Comparison of ENCODE assay signal across 8 cellular contexts in the genomic region with DNA sequence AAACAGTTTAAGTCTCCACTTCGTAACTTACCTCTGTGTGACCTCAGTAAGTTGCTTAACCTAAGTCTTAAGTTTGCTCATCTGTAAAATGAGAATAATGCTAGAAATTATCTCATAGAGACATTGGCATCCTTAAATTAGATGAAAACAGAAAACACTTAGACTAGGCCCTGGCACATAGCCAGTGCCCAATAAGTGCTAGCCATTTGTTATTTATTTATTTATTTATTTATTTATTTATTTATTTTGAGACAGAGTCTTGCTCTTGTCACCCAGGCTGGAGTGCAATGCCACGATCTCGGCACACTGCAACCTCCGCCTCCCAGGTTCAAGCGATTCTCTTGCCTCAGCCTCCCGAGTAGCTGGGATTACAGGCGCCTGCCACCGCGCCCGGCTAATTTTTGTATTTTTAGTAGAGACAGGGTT. TPM values are rescaled to one million over a fixed set of nuclear protein-coding genes. Genes with fewer than 3 reads are reported as not detected.
A peak's percentile ranks its signal among the peaks of the same experiment; 100 is the strongest.
DNase-seq lines count a peak whose midpoint lies in the region; ATAC-seq and TF ChIP-seq lines count a peak whose summit lies in the region.
"Not testable (repeated sequence)": the region's sequence is repeated elsewhere in the genome, so short reads cannot be mapped to it uniquely, and the experiment has no call there.

No MANE protein-coding gene starts in this region.

- not testable (repeated sequence) for DNase-seq in T-helper 2 cell treated with Interferon-gamma antibody and Interleukin-4, amounts not matched to agents 5 μg/mL and 100 μg/mL, for 36 hours (ENCODE audit: low spot score); activated naive CD8-positive, alpha-beta T cell treated with anti-CD3 and anti-CD28 coated beads for 36 hours; heart left ventricle; smooth muscle cell (lab: John Stamatoyannopoulos, UW; ENCODE audit: unreplicated experiment); upper lobe of right lung

- POLR2A ChIA-PET in HEK293 (lab: Yijun Ruan, JAX): interaction anchor here (1.4 kb wide), 1 partner anchor 24 kb away, joined by 4 read pairs; no protein-coding TSS in a partner anchor

- not testable (repeated sequence) for ATAC-seq in heart left ventricle, upper lobe of right lung

- H3K36me3 Mint-ChIP-seq in T-helper 2 cell treated with Interferon-gamma antibody and Interleukin-4, amounts not matched to agents 5 μg/mL and 100 μg/mL, for 36 hours (ENCODE audit: low read depth): peaks cover 47% of the 10 kb centered on the region
- H3K36me3 Mint-ChIP-seq in activated naive CD8-positive, alpha-beta T cell treated with anti-CD3 and anti-CD28 coated beads for 36 hours: peaks cover 39% of the 10 kb centered on the region
- peaks cover 60% of the 10 kb centered on the region for H3K36me3 Mint-ChIP-seq in dendritic cell treated with granulocyte-macrophage colony-stimulating factor and Interleukin-4, amounts not matched to agents 40 ng/mL and 50 ng/mL, for 4 days (ENCODE audit: low read depth)
- H3K36me3 Mint-ChIP-seq in nephron (ENCODE audit: low read depth): not testable (repeated sequence)

- peak overlapping the region; percentile 99 for H3K4me2 ChIP-seq in smooth muscle cell

- peaks cover 68% of the 10 kb centered on the region for H4K20me1 ChIP-seq in smooth muscle cell (ENCODE audit: low read depth)

- H2AFZ ChIP-seq in smooth muscle cell (ENCODE audit: low read depth): not testable (repeated sequence)

- not testable (repeated sequence) for TF ChIP-seq POLR2A in heart left ventricle (IDR thresholded peaks at IDR 0.05)

- not testable (repeated sequence) for H3K27ac ChIP-seq in HEK293 (ENCODE audit: extremely low read depth, low read depth, low read length)
- peak overlapping the region in 11 of 12 donors; percentile 79 to 100 (median 100) for H3K27ac ChIP-seq in heart left ventricle
- H3K27ac ChIP-seq in smooth muscle cell (ENCODE audit: low read depth): peak overlapping the region; percentile 95
- peak overlapping the region; percentile 99 for H3K27ac ChIP-seq in upper lobe of right lung

- peak overlapping the region; percentile 83 for H3K4me3 Mint-ChIP-seq in T-helper 2 cell treated with Interferon-gamma antibody and Interleukin-4, amounts not matched to agents 5 μg/mL and 100 μg/mL, for 36 hours
- H3K4me3 Mint-ChIP-seq in activated naive CD8-positive, alpha-beta T cell treated with anti-CD3 and anti-CD28 coated beads for 36 hours: peak overlapping the region; percentile 93
- not testable (repeated sequence) for H3K4me3 Mint-ChIP-seq in dendritic cell treated with granulocyte-macrophage colony-stimulating factor and Interleukin-4, amounts not matched to agents 40 ng/mL and 50 ng/mL, for 4 days
- peak overlapping the region; percentile 91 to 94 (median 93) for H3K4me3 Mint-ChIP-seq in nephron

- 75 to 84% (median 76%) methylated on average over 10 of the region's 10 CpGs for WGBS in heart left ventricle, 4 donors
- 97% methylated on average over 10 of the region's 10 CpGs for WGBS in smooth muscle cell (ENCODE audit: low lambda C conversion rate)

- not testable (repeated sequence) for H3K9me3 Mint-ChIP-seq in T-helper 2 cell treated with Interferon-gamma antibody and Interleukin-4, amounts not matched to agents 5 μg/mL and 100 μg/mL, for 36 hours; activated naive CD8-positive, alpha-beta T cell treated with anti-CD3 and anti-CD28 coated beads for 36 hours; dendritic cell treated with granulocyte-macrophage colony-stimulating factor and Interleukin-4, amounts not matched to agents 40 ng/mL and 50 ng/mL, for 4 days; nephron

- H3K9me3 ChIP-seq in HEK293 (ENCODE audit: control insufficient read depth, insufficient read depth, low read depth, low read length); heart left ventricle; smooth muscle cell (replicated peaks; ENCODE audit: low read depth); upper lobe of right lung: not testable (repeated sequence)

- H3K27me3 ChIP-seq in heart left ventricle; smooth muscle cell (ENCODE audit: low read depth); upper lobe of right lung: not testable (repeated sequence)

- peaks cover 59% of the 10 kb centered on the region for H3K4me1 Mint-ChIP-seq in T-helper 2 cell treated with Interferon-gamma antibody and Interleukin-4, amounts not matched to agents 5 μg/mL and 100 μg/mL, for 36 hours (ENCODE audit: low read depth)
- H3K4me1 Mint-ChIP-seq in activated naive CD8-positive, alpha-beta T cell treated with anti-CD3 and anti-CD28 coated beads for 36 hours: peaks cover 61% of the 10 kb centered on the region
- H3K4me1 Mint-ChIP-seq in dendritic cell treated with granulocyte-macrophage colony-stimulating factor and Interleukin-4, amounts not matched to agents 40 ng/mL and 50 ng/mL, for 4 days (ENCODE audit: low read depth): peaks cover 75% of the 10 kb centered on the region
- H3K4me1 Mint-ChIP-seq in nephron: peaks cover 63% of the 10 kb centered on the region

- H3K4me1 ChIP-seq in HEK293 (ENCODE audit: control insufficient read depth, insufficient read depth, low read length): not testable (repeated sequence)
- H3K4me1 ChIP-seq in heart left ventricle (peaks cover 32 to 78% (median 71%) of the 10 kb centered on the region in 12 donors), smooth muscle cell (ENCODE audit: low read depth) (peaks cover 40% of the 10 kb centered on the region), upper lobe of right lung (peaks cover 75% of the 10 kb centered on the region)

- H3K4me3 ChIP-seq in HEK293 (ENCODE audit: low read depth, low read length); smooth muscle cell: not testable (repeated sequence)
- peak overlapping the region in 9 of 12 donors; percentile 8 to 100 (median 97) for H3K4me3 ChIP-seq in heart left ventricle
- peak overlapping the region; percentile 97 for H3K4me3 ChIP-seq in upper lobe of right lung

- CTCF ChIA-PET in HEK293 (lab: Yijun Ruan, JAX): interaction anchor here (1.0 to 2.3 kb wide), 3 partner anchors 9 to 127 kb away, joined by 3 to 12 read pairs (median 8); a partner anchor contains a TSS

- peaks cover 0 to 49% of the 10 kb centered on the region in 2 experiments; a peak in 1 of 3 replicates for H3K36me3 ChIP-seq in HEK293 (ENCODE audit: control insufficient read depth in 2 of 2, insufficient read depth in 1 of 2, low read length in 2 of 2)
- not testable (repeated sequence) for H3K36me3 ChIP-seq in heart left ventricle; smooth muscle cell (ENCODE audit: low read depth); upper lobe of right lung

- H3K27ac Mint-ChIP-seq in T-helper 2 cell treated with Interferon-gamma antibody and Interleukin-4, amounts not matched to agents 5 μg/mL and 100 μg/mL, for 36 hours: peak overlapping the region; percentile 91
- peak overlapping the region; percentile 93 for H3K27ac Mint-ChIP-seq in activated naive CD8-positive, alpha-beta T cell treated with anti-CD3 and anti-CD28 coated beads for 36 hours
- H3K27ac Mint-ChIP-seq in dendritic cell treated with granulocyte-macrophage colony-stimulating factor and Interleukin-4, amounts not matched to agents 40 ng/mL and 50 ng/mL, for 4 days: peak overlapping the region; percentile 89
- H3K27ac Mint-ChIP-seq in nephron: peak overlapping the region; percentile 93 to 98 (median 98)

- TF ChIP-seq CTCF in HEK293 (tag by site-specific recombination; IDR thresholded peaks at IDR 0.05); heart left ventricle (IDR thresholded peaks at IDR 0.05); nephron (IDR thresholded peaks at IDR 0.05; ENCODE audit: unreplicated experiment in 3 of 3); smooth muscle cell (IDR thresholded peaks at IDR 0.05; ENCODE audit: borderline replicate concordance, insufficient read depth, poor library complexity, severe bottlenecking); upper lobe of right lung (IDR thresholded peaks at IDR 0.05): not testable (repeated sequence)

- H3K27me3 Mint-ChIP-seq in T-helper 2 cell treated with Interferon-gamma antibody and Interleukin-4, amounts not matched to agents 5 μg/mL and 100 μg/mL, for 36 hours (ENCODE audit: low read depth); activated naive CD8-positive, alpha-beta T cell treated with anti-CD3 and anti-CD28 coated beads for 36 hours; dendritic cell treated with granulocyte-macrophage colony-stimulating factor and Interleukin-4, amounts not matched to agents 40 ng/mL and 50 ng/mL, for 4 days; nephron (ENCODE audit: low read depth): not testable (repeated sequence)

- H3K79me2 ChIP-seq in smooth muscle cell (ENCODE audit: low read depth): peaks cover 83% of the 10 kb centered on the region

- intact Hi-C loops in dendritic cell treated with granulocyte-macrophage colony-stimulating factor and Interleukin-4, amounts not matched to agents 40 ng/mL and 50 ng/mL, for 4 days (cut with micrococcal nuclease); upper lobe of right lung (cut with DNase I): not testable (repeated sequence)
- intact Hi-C loops in heart left ventricle (cut with DNase I): loop anchor here in 1 of 10 donors (5.0 kb wide), 1 partner anchor 63 kb away; a partner anchor contains a TSS

- peaks cover 18% of the 10 kb centered on the region for H3F3A ChIP-seq in smooth muscle cell (ENCODE audit: low read depth)

- not testable (repeated sequence) for H3K9ac ChIP-seq in smooth muscle cell (ENCODE audit: low read depth)

RNA-seq across cellular contexts. Expression of a gene that starts 2.9 kb away (rescaled TPM):
- total RNA-seq in activated naive CD8-positive, alpha-beta T cell treated with anti-CD3 and anti-CD28 coated beads for 36 hours: 100 to 1,000 TPM; 158 to 168 TPM
- total RNA-seq in heart left ventricle (100 to 1,000 TPM; 249 to 706 (median 328) TPM), smooth muscle cell (102 and 109 TPM in 2 replicates), upper lobe of right lung (114 TPM)
- polyA plus RNA-seq in heart left ventricle (100 to 1,000 TPM; 236 to 331 TPM), smooth muscle cell (169 and 186 TPM in 2 replicates)

RNA-seq across cellular contexts. Expression of a gene that starts 9.6 kb away (rescaled TPM):
- 10 to 100 TPM; 58.0 to 59.4 TPM for total RNA-seq in activated naive CD8-positive, alpha-beta T cell treated with anti-CD3 and anti-CD28 coated beads for 36 hours
- total RNA-seq in heart left ventricle (10 to 100 TPM; 45.3 to 77.2 (median 52.9) TPM), smooth muscle cell (67.8 and 202 TPM in 2 replicates), upper lobe of right lung (63.1 TPM)
- polyA plus RNA-seq in heart left ventricle (10 to 100 TPM; 40.8 to 89.6 TPM), smooth muscle cell (113 and 114 TPM in 2 replicates)

RNA-seq across cellular contexts. Expression of a gene that starts 33.8 kb away (rescaled TPM):
- 1 to 10 TPM; 1.8 to 1.9 TPM for total RNA-seq in activated naive CD8-positive, alpha-beta T cell treated with anti-CD3 and anti-CD28 coated beads for 36 hours
- total RNA-seq in heart left ventricle: 1 to 10 TPM in 5 of 9 donors, under 1 TPM in 4; 0.33 to 2.6 (median 1.1) TPM
- under 1 TPM; 0.34 to 0.53 TPM for polyA plus RNA-seq in heart left ventricle
- 21.7 and 32.9 TPM in 2 replicates for total RNA-seq in smooth muscle cell
- 35.9 and 59.0 TPM in 2 replicates for polyA plus RNA-seq in smooth muscle cell
- 16.2 TPM for total RNA-seq in upper lobe of right lung
